6 cellular contexts compared by ENCODE assay signal in the genomic region with DNA sequence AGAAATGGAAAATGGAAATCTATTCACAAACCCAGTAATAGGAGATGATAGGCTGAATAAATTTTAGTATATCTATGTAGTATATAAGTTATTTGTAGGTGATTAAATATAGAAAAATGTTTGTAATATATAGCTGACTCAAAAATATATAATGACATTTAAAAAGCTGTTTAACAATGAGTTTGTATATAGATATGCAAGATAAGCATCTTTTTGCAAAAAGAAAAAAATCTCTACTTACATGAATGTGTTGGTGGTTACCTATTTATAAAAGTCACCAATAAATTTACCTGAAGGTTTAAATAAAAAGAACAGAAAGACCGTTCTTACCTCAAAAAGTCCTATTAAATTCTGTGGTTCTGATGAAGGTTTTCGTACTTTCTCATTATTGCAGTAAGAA.
"Had no signal": no experiment of that assay in that cellular context is flagged by ENCODE, and none has a peak within 500 bp of the region (broad histone marks: within the 10 kb centered on the region; RNA-seq: fewer than 3 reads in every experiment).

No MANE protein-coding gene starts in this region.

- DNase-seq: H9, HCEC 1CT, KG1 had no signal

- ATAC-seq: GM23338 had no signal

- H3K4me2 ChIP-seq: GM23338 had no signal

- H3K4me3 ChIP-seq: GM23338 had no signal

- FAIRE-seq: H1, HTR-8/SVneo had no signal

- H2AFZ ChIP-seq: GM23338 had no signal
